In genomic region chr13:41461527-41462124, GRCh38 we compare ENCODE assay signal across 1 cellular context.
TF ChIP-seq lines count a peak whose summit lies in the region.

No MANE protein-coding gene starts in this region.

TF ChIP-seq in IMR-90, 13 proteins besides CTCF, POLR2A, EP300 and RAD21 (continued from another document):
- TF ChIP-seq NFE2L2 (IDR thresholded peaks at IDR 0.05; ENCODE audit: low read depth, low read length) (no peak), CHD1 (IDR thresholded peaks at IDR 0.05; ENCODE audit: low read depth, low read length) (no peak), BHLHE40 (IDR thresholded peaks at IDR 0.05; ENCODE audit: low read depth, low read length) (no peak), MAFK (IDR thresholded peaks at IDR 0.05; ENCODE audit: low read depth, low read length) (no peak), SMC3 (IDR thresholded peaks at IDR 0.05; ENCODE audit: low read depth, low read length) (no peak), RCOR1 (IDR thresholded peaks at IDR 0.05; ENCODE audit: insufficient replicate concordance, low read length) (no peak), FOS (IDR thresholded peaks at IDR 0.05; ENCODE audit: low read depth, low read length) (no peak), MXI1 (IDR thresholded peaks at IDR 0.05; ENCODE audit: borderline replicate concordance, low read depth, low read length) (no peak), CEBPB (IDR thresholded peaks at IDR 0.05; ENCODE audit: low read depth, low read length) (no peak)
